In genomic region chr11:102004220-102004619, GRCh38 we compare ENCODE assay signal across 31 cellular contexts. TPM values are rescaled to one million over a fixed set of nuclear protein-coding genes. Genes with fewer than 3 reads are reported as not detected.
"Had no signal": no experiment of that assay in that cellular context is flagged by ENCODE, and none has a peak within 500 bp of the region (broad histone marks: within the 10 kb centered on the region; RNA-seq: fewer than 3 reads in every experiment).

No MANE protein-coding gene starts in this region.

- H3K9me3 ChIP-seq: ascending aorta, breast epithelium, colonic mucosa, esophagus squamous epithelium, gastroesophageal sphincter had no signal

- H3K4me3 ChIP-seq: ascending aorta, breast epithelium, cardiac muscle cell, colonic mucosa, esophagus squamous epithelium, gastroesophageal sphincter had no signal

- H3K27me3 Mint-ChIP-seq: activated CD4-positive, alpha-beta memory T cell treated with anti-CD3 and anti-CD28 coated beads, Interleukin-2, amount 10 ng/mL, durations not matched to agents 7 days and 5 days; activated CD4-positive, alpha-beta T cell treated with anti-CD3 and anti-CD28 coated beads, Interleukin-2, amount 10 ng/mL, durations not matched to agents 7 days and 5 days; activated naive CD4-positive, alpha-beta T cell treated with anti-CD3 and anti-CD28 coated beads, Interleukin-2, amount 10 ng/mL, durations not matched to agents 7 days and 5 days; activated naive CD8-positive, alpha-beta T cell treated with anti-CD3 and anti-CD28 coated beads, Interleukin-2, amount 10 ng/mL, durations not matched to agents 7 days and 5 days; activated T-cell treated with anti-CD3 and anti-CD28 coated beads, Interleukin-2, amount 50 U/mL, for 24 hours; brain had no signal

- H3K27me3 ChIP-seq: ascending aorta, breast epithelium, cardiac muscle cell, colonic mucosa, esophagus squamous epithelium, gastroesophageal sphincter had no signal

- H3K27ac Mint-ChIP-seq: activated CD4-positive, alpha-beta memory T cell treated with anti-CD3 and anti-CD28 coated beads, Interleukin-2, amount 10 ng/mL, durations not matched to agents 7 days and 5 days; activated CD4-positive, alpha-beta T cell treated with anti-CD3 and anti-CD28 coated beads, Interleukin-2, amount 10 ng/mL, durations not matched to agents 7 days and 5 days; activated naive CD4-positive, alpha-beta T cell treated with anti-CD3 and anti-CD28 coated beads, Interleukin-2, amount 10 ng/mL, durations not matched to agents 7 days and 5 days; activated naive CD4-positive, alpha-beta T cell treated with anti-CD3 and anti-CD28 coated beads, Interleukin-2, amount 50 U/mL, for 72 hours; activated naive CD8-positive, alpha-beta T cell treated with anti-CD3 and anti-CD28 coated beads, Interleukin-2, amount 10 ng/mL, durations not matched to agents 7 days and 5 days; activated T-cell treated with anti-CD3 and anti-CD28 coated beads, Interleukin-2, amount 50 U/mL, for 24 hours; activated T-cell treated with anti-CD3 and anti-CD28 coated beads, Interleukin-2, amount 50 U/mL, for 72 hours; WTC11 had no signal

- H3K36me3 Mint-ChIP-seq: activated naive CD4-positive, alpha-beta T cell treated with anti-CD3 and anti-CD28 coated beads, Interleukin-2, amount 10 ng/mL, durations not matched to agents 7 days and 5 days; activated naive CD4-positive, alpha-beta T cell treated with anti-CD3 and anti-CD28 coated beads, Interleukin-2, amount 50 U/mL, for 72 hours; activated naive CD8-positive, alpha-beta T cell treated with anti-CD3 and anti-CD28 coated beads, Interleukin-2, amount 10 ng/mL, durations not matched to agents 7 days and 5 days; WTC11 had no signal

- H3K9me3 Mint-ChIP-seq: activated CD4-positive, alpha-beta memory T cell treated with anti-CD3 and anti-CD28 coated beads, Interleukin-2, amount 10 ng/mL, durations not matched to agents 7 days and 5 days; activated CD4-positive, alpha-beta T cell treated with anti-CD3 and anti-CD28 coated beads, Interleukin-2, amount 10 ng/mL, durations not matched to agents 7 days and 5 days; activated naive CD4-positive, alpha-beta T cell treated with anti-CD3 and anti-CD28 coated beads, Interleukin-2, amount 10 ng/mL, durations not matched to agents 7 days and 5 days; activated naive CD4-positive, alpha-beta T cell treated with anti-CD3 and anti-CD28 coated beads, Interleukin-2, amount 50 U/mL, for 72 hours; activated naive CD8-positive, alpha-beta T cell treated with anti-CD3 and anti-CD28 coated beads, Interleukin-2, amount 10 ng/mL, durations not matched to agents 7 days and 5 days; activated T-cell treated with anti-CD3 and anti-CD28 coated beads, Interleukin-2, amount 50 U/mL, for 24 hours; activated T-cell treated with anti-CD3 and anti-CD28 coated beads, Interleukin-2, amount 50 U/mL, for 72 hours; brain; WTC11 had no signal

- H3K36me3 ChIP-seq: ascending aorta, breast epithelium, cardiac muscle cell, colonic mucosa, esophagus squamous epithelium had no signal

- H3K4me1 ChIP-seq: breast epithelium, colonic mucosa had no signal

- H3K4me3 Mint-ChIP-seq: activated CD4-positive, alpha-beta memory T cell treated with anti-CD3 and anti-CD28 coated beads, Interleukin-2, amount 10 ng/mL, durations not matched to agents 7 days and 5 days; activated CD4-positive, alpha-beta T cell treated with anti-CD3 and anti-CD28 coated beads, Interleukin-2, amount 10 ng/mL, durations not matched to agents 7 days and 5 days; activated naive CD4-positive, alpha-beta T cell treated with anti-CD3 and anti-CD28 coated beads, Interleukin-2, amount 10 ng/mL, durations not matched to agents 7 days and 5 days; activated naive CD8-positive, alpha-beta T cell treated with anti-CD3 and anti-CD28 coated beads, Interleukin-2, amount 10 ng/mL, durations not matched to agents 7 days and 5 days; activated T-cell treated with anti-CD3 and anti-CD28 coated beads, Interleukin-2, amount 50 U/mL, for 24 hours; activated T-cell treated with anti-CD3 and anti-CD28 coated beads, Interleukin-2, amount 50 U/mL, for 72 hours; brain; WTC11 had no signal

- H3K27ac ChIP-seq: ascending aorta, breast epithelium, cardiac muscle cell, colonic mucosa, epithelial cell of prostate, esophagus squamous epithelium, gastroesophageal sphincter had no signal

- ATAC-seq: activated naive CD4-positive, alpha-beta T cell treated with anti-CD3 and anti-CD28 coated beads, Interleukin-2, amount 50 U/mL, for 72 hours; activated T-cell treated with anti-CD3 and anti-CD28 coated beads, Interleukin-2, amount 50 U/mL, for 72 hours; gastroesophageal sphincter; WTC11 had no signal

- H3K4me1 Mint-ChIP-seq: activated CD4-positive, alpha-beta T cell treated with anti-CD3 and anti-CD28 coated beads, Interleukin-2, amount 10 ng/mL, durations not matched to agents 7 days and 5 days; activated naive CD8-positive, alpha-beta T cell treated with anti-CD3 and anti-CD28 coated beads, Interleukin-2, amount 10 ng/mL, durations not matched to agents 7 days and 5 days had no signal

- DNase-seq: activated CD4-positive, alpha-beta memory T cell treated with anti-CD3 and anti-CD28 coated beads, Interleukin-2, amount 10 ng/mL, durations not matched to agents 7 days and 5 days; activated CD4-positive, alpha-beta T cell treated with anti-CD3 and anti-CD28 coated beads for 1 hour; activated CD4-positive, alpha-beta T cell treated with anti-CD3 and anti-CD28 coated beads for 4 hours; activated CD4-positive, alpha-beta T cell treated with anti-CD3 and anti-CD28 coated beads, Interleukin-2, amount 10 ng/mL, durations not matched to agents 7 days and 5 days; activated CD4-positive, alpha-beta T cell treated with anti-CD3 and anti-CD28 coated beads, Interleukin-2, amount 50 U/mL, for 4 hours; activated CD8-positive, alpha-beta memory T cell treated with anti-CD3 and anti-CD28 coated beads, Interleukin-2, amount 50 U/mL, for 48 hours; activated gamma-delta T cell; activated naive CD4-positive, alpha-beta T cell; activated naive CD4-positive, alpha-beta T cell treated with anti-CD3 and anti-CD28 coated beads, Interleukin-2, amount 10 ng/mL, durations not matched to agents 7 days and 5 days; activated naive CD8-positive, alpha-beta T cell treated with anti-CD3 and anti-CD28 coated beads, Interleukin-2, amount 10 ng/mL, durations not matched to agents 7 days and 5 days; activated T-cell treated with anti-CD3 and anti-CD28 coated beads for 4 hours; activated T-cell treated with anti-CD3 and anti-CD28 coated beads, Interleukin-2, amount 50 U/mL, for 24 hours; activated T-cell treated with anti-CD3 and anti-CD28 coated beads, Interleukin-2, amount 50 U/mL, for 72 hours; central memory CD4-positive, alpha-beta T cell; cerebellar nuclear complex; colonic mucosa; effector CD8-positive, alpha-beta T cell; esophagus squamous epithelium; foreskin melanocyte; T-helper 1 cell; T-helper 2 cell had no signal

RNA-seq across cellular contexts. Expression of gene CFAP300, which starts 43.0 kb away (rescaled TPM):
- total RNA-seq: activated CD4-positive, alpha-beta memory T cell treated with anti-CD3 and anti-CD28 coated beads, Interleukin-2, amount 10 ng/mL, durations not matched to agents 7 days and 5 days; activated CD4-positive, alpha-beta T cell treated with anti-CD3 and anti-CD28 coated beads, Interleukin-2, amount 10 ng/mL, durations not matched to agents 7 days and 5 days; activated naive CD4-positive, alpha-beta T cell treated with anti-CD3 and anti-CD28 coated beads, Interleukin-2, amount 50 U/mL, for 72 hours; activated naive CD8-positive, alpha-beta T cell treated with anti-CD3 and anti-CD28 coated beads, Interleukin-2, amount 10 ng/mL, durations not matched to agents 7 days and 5 days; activated T-cell treated with anti-CD3 and anti-CD28 coated beads, Interleukin-2, amount 50 U/mL, for 72 hours; ascending aorta; dermis microvascular lymphatic vessel endothelial cell; endothelial cell of umbilical vein had no signal
